ENCODE assay signal across 1 cellular context in the genomic region with DNA sequence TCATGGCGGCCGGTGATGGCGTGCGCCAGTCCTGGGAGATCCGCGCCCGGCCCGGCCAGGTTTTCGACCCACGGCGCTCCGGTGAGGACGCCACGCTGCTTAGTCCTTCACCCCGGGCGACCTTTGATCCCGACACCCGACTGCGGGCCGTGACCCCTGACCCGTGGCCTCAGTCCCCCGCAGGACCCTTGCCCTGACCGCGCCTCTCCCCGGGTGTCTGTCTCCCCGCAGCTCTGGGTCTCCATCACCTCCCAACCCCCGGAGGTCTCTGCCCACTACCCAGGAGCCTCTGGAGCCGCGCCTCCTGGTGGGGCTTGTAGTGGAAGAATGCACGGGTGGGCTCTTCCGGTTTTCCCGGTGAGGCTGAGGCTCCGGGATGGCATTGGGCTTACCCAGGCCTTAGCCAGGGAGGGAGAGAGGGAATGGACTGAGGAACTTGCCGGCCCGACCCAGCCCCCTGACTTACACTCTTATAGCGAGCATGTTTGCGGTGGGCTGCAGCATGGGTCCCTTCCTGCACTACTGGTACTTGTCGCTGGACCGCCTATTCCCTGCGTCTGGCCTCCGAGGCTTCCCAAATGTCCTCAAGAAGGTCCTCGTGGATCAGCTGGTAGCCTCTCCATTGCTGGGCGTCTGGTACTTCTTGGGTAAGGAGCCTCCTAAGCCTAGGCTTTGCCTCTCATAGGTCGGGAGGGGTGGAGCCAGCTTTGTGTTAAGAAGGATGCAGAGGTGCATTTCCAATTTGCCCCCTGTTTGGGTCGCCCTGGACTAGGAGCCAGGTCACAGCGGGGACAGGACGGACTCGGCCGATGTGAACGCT.
TF ChIP-seq lines count a peak whose summit lies in the region.

No MANE protein-coding gene starts in this region.

TF ChIP-seq in K562, 482 proteins besides CTCF, POLR2A, EP300 and RAD21 (continues in another document):
- TF ChIP-seq TGIF2 (CRISPR knock-in tag; IDR thresholded peaks at IDR 0.05) (0 out of 2 replicates have a peak, but pooled peaks have one; percentile 39), PHTF2 (CRISPR knock-in tag; IDR thresholded peaks at IDR 0.05) (no peak), MAFF (IDR thresholded peaks at IDR 0.05; ENCODE audit: low read length) (no peak), SRSF9 (IDR thresholded peaks at IDR 0.05; ENCODE audit: borderline replicate concordance, low read depth, low read length) (no peak), HNRNPK (IDR thresholded peaks at IDR 0.05; ENCODE audit: low read depth, low read length, poor library complexity, severe bottlenecking) (no peak), ZKSCAN3 (CRISPR knock-in tag; IDR thresholded peaks at IDR 0.05) (no peak), FOXP1 (CRISPR knock-in tag; IDR thresholded peaks at IDR 0.05) (no peak), E2F8 (IDR thresholded peaks at IDR 0.05; ENCODE audit: low read depth, partially characterized antibody) (no peak), NCOA2 (IDR thresholded peaks at IDR 0.05; ENCODE audit: partially characterized antibody in 2 of 2) (no peak), ETV6 (IDR thresholded peaks at IDR 0.05; ENCODE audit: borderline replicate concordance in 1 of 2, low read depth in 2 of 2, low read length in 1 of 2) (no peak), ETV6 (CRISPR knock-in tag; IDR thresholded peaks at IDR 0.05; ENCODE audit: borderline replicate concordance) (no peak), CHD1 (IDR thresholded peaks at IDR 0.05; ENCODE audit: low read length) (peak; percentile 61), ZC3H11A (IDR thresholded peaks at IDR 0.05; ENCODE audit: low read depth, low read length) (no peak), TBP (optimal IDR thresholded peaks at IDR 0.05; ENCODE audit: low read depth, low read length) (no peak), KDM4B (IDR thresholded peaks at IDR 0.05; ENCODE audit: borderline replicate concordance in 2 of 2, low read depth in 1 of 2) (no peak), ZBTB26 (CRISPR knock-in tag; IDR thresholded peaks at IDR 0.05) (no peak), CXXC5 (CRISPR knock-in tag; IDR thresholded peaks at IDR 0.05) (no peak), ATF1 (CRISPR knock-in tag; IDR thresholded peaks at IDR 0.05) (no peak), ATF1 (tag; IDR thresholded peaks at IDR 0.05) (no peak), CBFB (CRISPR knock-in tag; IDR thresholded peaks at IDR 0.05) (0 out of 2 replicates have a peak, but pooled peaks have one; percentile 13), ZHX1 (conservative IDR thresholded peaks at IDR 0.05; ENCODE audit: low read length) (no peak), NFIC (IDR thresholded peaks at IDR 0.05) (0 out of 2 replicates have a peak, but pooled peaks have one; percentile 14), RBM25 (IDR thresholded peaks at IDR 0.05; ENCODE audit: low read depth, low read length, severe bottlenecking) (peak; percentile 65), RFX5 (IDR thresholded peaks at IDR 0.05; ENCODE audit: low read depth, low read length) (no peak), COPS2 (conservative IDR thresholded peaks at IDR 0.05) (no peak), HNRNPLL (IDR thresholded peaks at IDR 0.05; ENCODE audit: low read depth, low read length, poor library complexity, severe bottlenecking) (no peak), U2AF2 (optimal IDR thresholded peaks at IDR 0.05; ENCODE audit: low read depth, low read length) (no peak), EP400 (IDR thresholded peaks at IDR 0.05) (peak; percentile 80), PHB2 (IDR thresholded peaks at IDR 0.05; ENCODE audit: low read depth) (no peak), FOSL1 (tag; conservative IDR thresholded peaks at IDR 0.05) (0 out of 2 replicates have a peak, but pooled peaks have one; percentile 29)
- TF ChIP-seq, protein P1, sequence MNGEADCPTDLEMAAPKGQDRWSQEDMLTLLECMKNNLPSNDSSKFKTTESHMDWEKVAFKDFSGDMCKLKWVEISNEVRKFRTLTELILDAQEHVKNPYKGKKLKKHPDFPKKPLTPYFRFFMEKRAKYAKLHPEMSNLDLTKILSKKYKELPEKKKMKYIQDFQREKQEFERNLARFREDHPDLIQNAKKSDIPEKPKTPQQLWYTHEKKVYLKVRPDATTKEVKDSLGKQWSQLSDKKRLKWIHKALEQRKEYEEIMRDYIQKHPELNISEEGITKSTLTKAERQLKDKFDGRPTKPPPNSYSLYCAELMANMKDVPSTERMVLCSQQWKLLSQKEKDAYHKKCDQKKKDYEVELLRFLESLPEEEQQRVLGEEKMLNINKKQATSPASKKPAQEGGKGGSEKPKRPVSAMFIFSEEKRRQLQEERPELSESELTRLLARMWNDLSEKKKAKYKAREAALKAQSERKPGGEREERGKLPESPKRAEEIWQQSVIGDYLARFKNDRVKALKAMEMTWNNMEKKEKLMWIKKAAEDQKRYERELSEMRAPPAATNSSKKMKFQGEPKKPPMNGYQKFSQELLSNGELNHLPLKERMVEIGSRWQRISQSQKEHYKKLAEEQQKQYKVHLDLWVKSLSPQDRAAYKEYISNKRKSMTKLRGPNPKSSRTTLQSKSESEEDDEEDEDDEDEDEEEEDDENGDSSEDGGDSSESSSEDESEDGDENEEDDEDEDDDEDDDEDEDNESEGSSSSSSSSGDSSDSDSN (IDR thresholded peaks at IDR 0.05; ENCODE audit: borderline replicate concordance in 1 of 2, low read depth in 2 of 2, low read length in 2 of 2) = no peak
- TF ChIP-seq, protein P2, sequence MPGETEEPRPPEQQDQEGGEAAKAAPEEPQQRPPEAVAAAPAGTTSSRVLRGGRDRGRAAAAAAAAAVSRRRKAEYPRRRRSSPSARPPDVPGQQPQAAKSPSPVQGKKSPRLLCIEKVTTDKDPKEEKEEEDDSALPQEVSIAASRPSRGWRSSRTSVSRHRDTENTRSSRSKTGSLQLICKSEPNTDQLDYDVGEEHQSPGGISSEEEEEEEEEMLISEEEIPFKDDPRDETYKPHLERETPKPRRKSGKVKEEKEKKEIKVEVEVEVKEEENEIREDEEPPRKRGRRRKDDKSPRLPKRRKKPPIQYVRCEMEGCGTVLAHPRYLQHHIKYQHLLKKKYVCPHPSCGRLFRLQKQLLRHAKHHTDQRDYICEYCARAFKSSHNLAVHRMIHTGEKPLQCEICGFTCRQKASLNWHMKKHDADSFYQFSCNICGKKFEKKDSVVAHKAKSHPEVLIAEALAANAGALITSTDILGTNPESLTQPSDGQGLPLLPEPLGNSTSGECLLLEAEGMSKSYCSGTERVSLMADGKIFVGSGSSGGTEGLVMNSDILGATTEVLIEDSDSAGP (CRISPR knock-in tag; IDR thresholded peaks at IDR 0.05) = peak; percentile 65
- TF ChIP-seq, protein P3, sequence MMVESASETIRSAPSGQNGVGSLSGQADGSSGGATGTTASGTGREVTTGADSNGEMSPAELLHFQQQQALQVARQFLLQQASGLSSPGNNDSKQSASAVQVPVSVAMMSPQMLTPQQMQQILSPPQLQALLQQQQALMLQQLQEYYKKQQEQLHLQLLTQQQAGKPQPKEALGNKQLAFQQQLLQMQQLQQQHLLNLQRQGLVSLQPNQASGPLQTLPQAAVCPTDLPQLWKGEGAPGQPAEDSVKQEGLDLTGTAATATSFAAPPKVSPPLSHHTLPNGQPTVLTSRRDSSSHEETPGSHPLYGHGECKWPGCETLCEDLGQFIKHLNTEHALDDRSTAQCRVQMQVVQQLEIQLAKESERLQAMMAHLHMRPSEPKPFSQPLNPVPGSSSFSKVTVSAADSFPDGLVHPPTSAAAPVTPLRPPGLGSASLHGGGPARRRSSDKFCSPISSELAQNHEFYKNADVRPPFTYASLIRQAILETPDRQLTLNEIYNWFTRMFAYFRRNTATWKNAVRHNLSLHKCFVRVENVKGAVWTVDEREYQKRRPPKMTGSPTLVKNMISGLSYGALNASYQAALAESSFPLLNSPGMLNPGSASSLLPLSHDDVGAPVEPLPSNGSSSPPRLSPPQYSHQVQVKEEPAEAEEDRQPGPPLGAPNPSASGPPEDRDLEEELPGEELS (CRISPR knock-in tag; IDR thresholded peaks at IDR 0.05; ENCODE audit: borderline replicate concordance) = peak; percentile 26; the same call in 1 of the 2 replicates
- TF ChIP-seq, protein P4, sequence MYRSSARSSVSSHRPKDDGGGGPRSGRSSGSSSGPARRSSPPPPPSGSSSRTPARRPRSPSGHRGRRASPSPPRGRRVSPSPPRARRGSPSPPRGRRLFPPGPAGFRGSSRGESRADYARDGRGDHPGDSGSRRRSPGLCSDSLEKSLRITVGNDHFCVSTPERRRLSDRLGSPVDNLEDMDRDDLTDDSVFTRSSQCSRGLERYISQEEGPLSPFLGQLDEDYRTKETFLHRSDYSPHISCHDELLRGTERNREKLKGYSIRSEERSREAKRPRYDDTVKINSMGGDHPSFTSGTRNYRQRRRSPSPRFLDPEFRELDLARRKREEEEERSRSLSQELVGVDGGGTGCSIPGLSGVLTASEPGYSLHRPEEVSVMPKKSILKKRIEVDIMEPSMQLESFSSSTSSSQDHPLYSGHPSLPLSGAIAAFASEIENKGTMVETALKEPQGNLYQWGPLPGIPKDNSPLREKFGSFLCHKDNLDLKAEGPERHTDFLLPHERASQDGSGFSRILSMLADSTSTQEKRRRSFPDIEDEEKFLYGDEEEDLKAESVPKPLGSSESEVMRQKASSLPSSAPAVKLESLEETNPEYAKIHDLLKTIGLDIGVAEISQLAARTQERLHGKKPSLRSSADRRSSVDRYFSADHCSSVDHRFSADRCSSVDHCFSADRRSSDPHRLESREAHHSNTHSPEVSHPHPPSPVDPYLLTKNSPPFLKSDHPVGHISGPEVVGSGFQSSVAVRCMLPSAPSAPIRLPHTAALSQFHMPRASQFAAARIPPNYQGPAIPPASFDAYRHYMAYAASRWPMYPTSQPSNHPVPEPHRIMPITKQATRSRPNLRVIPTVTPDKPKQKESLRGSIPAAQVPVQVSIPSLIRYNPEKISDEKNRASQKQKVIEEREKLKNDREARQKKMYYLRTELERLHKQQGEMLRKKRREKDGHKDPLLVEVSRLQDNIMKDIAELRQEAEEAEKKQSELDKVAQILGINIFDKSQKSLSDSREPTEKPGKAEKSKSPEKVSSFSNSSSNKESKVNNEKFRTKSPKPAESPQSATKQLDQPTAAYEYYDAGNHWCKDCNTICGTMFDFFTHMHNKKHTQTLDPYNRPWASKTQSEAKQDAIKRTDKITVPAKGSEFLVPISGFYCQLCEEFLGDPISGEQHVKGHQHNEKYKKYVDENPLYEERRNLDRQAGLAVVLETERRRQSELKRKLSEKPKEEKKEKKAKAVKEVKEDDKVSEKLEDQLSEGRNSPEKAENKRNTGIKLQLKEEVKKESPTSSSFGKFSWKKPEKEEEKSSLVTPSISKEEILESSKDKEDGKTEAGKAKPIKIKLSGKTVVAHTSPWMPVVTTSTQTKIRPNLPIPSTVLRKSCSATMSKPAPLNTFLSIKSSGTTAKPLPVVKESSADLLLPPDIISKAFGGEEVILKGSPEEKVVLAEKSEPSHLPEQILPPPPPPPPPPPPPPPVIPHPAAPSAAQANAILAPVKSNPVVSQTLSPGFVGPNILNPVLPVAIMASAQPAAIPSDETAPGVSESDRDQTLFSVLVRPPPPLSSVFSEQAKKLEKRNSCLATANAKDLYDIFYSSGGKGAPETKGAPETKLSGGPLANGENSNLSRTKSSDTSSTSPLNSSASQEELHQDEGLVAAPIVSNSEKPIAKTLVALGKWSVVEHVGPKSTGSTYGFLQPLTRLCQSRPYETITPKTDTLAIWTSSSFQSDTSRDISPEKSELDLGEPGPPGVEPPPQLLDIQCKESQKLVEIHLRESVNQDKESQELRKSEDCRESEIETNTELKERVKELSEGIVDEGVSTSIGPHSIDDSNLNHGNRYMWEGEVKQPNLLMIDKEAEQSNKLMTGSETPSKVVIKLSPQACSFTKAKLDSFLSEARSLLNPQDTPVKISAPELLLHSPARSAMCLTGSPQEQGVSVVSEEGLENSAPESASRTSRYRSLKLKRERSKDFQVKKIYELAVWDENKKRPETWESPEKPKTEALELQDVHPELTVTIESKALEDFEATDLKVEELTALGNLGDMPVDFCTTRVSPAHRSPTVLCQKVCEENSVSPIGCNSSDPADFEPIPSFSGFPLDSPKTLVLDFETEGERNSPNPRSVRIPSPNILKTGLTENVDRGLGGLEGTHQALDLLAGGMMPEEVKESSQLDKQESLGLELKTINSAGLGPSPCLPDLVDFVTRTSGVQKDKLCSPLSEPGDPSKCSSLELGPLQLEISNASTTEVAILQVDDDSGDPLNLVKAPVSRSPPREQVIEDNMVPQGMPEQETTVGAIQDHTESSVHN (IDR thresholded peaks at IDR 0.05; ENCODE audit: borderline replicate concordance in 1 of 2, low read depth in 1 of 2) = no peak
